1 cellular context compared by ENCODE assay signal in the genomic region with DNA sequence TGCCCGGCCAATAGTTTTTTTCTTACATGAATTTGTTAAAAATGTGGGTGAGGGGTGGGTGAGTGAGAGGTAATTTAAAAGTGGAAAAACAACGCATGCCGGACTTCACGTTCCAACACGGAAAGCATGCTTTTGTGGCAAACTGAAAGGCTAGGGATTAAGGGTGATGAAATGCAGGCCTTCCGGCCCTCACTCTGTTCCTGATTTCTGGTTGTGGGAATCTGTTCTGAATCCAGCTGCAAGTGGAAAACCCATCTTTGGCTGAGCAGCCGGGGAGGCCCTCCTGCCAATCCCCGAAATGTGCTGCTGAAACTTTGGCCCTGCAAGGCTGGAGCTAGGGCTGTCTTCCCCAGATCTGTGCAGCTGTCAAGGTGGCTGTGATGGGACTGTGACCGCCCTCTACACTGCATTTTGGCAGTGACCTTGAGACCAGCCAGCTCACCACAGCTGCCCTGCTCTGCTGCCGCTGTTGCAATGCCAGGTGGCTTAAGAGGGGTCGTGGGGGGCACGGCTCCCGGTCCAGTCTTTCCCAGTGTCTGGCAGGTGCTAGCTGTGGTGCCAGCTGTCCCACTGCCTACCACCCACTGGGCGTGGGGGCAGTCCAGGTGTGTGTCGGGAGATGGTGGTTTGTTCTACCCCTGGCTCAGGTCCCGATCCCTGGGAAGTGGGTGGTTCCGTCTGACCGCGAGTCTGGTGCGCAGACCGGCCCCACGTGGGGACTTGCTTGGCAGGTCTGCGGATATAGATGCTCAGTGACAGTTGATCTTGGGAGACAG.
TF ChIP-seq lines count a peak whose summit lies in the region.

No MANE protein-coding gene starts in this region.

TF ChIP-seq in HepG2, 621 proteins besides CTCF, POLR2A, EP300 and RAD21 (continued from another document and continues in another):
- 0 out of 2 replicates have a peak, but pooled peaks have one; percentile 37 for TF ChIP-seq ETV6 (CRISPR knock-in tag; conservative IDR thresholded peaks at IDR 0.05)
- TF ChIP-seq PITX1 (CRISPR knock-in tag; IDR thresholded peaks at IDR 0.05) = peak; percentile 95
- TF ChIP-seq ZNF292 (CRISPR knock-in tag; IDR thresholded peaks at IDR 0.05; ENCODE audit: borderline replicate concordance, low read depth) = peak; percentile 89
- TF ChIP-seq, protein P1, sequence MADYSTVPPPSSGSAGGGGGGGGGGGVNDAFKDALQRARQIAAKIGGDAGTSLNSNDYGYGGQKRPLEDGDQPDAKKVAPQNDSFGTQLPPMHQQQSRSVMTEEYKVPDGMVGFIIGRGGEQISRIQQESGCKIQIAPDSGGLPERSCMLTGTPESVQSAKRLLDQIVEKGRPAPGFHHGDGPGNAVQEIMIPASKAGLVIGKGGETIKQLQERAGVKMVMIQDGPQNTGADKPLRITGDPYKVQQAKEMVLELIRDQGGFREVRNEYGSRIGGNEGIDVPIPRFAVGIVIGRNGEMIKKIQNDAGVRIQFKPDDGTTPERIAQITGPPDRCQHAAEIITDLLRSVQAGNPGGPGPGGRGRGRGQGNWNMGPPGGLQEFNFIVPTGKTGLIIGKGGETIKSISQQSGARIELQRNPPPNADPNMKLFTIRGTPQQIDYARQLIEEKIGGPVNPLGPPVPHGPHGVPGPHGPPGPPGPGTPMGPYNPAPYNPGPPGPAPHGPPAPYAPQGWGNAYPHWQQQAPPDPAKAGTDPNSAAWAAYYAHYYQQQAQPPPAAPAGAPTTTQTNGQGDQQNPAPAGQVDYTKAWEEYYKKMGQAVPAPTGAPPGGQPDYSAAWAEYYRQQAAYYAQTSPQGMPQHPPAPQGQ (CRISPR knock-in tag; IDR thresholded peaks at IDR 0.05; ENCODE audit: borderline replicate concordance) = no peak
- TF ChIP-seq, protein P2, sequence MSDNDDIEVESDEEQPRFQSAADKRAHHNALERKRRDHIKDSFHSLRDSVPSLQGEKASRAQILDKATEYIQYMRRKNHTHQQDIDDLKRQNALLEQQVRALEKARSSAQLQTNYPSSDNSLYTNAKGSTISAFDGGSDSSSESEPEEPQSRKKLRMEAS (IDR thresholded peaks at IDR 0.05) = peak; percentile 65
- TF ChIP-seq, protein P3, sequence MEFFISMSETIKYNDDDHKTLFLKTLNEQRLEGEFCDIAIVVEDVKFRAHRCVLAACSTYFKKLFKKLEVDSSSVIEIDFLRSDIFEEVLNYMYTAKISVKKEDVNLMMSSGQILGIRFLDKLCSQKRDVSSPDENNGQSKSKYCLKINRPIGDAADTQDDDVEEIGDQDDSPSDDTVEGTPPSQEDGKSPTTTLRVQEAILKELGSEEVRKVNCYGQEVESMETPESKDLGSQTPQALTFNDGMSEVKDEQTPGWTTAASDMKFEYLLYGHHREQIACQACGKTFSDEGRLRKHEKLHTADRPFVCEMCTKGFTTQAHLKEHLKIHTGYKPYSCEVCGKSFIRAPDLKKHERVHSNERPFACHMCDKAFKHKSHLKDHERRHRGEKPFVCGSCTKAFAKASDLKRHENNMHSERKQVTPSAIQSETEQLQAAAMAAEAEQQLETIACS (CRISPR knock-in tag; IDR thresholded peaks at IDR 0.05) = no peak
- TF ChIP-seq ZNF558 (CRISPR knock-in tag; IDR thresholded peaks at IDR 0.05; ENCODE audit: borderline replicate concordance) = peak; percentile 40; the same call in 1 of the 2 replicates
- TF ChIP-seq ZBTB7A (CRISPR knock-in tag; IDR thresholded peaks at IDR 0.05) = peak; percentile 89
- peak; percentile 43; the same call in 1 of the 2 replicates for TF ChIP-seq DMAP1 (CRISPR knock-in tag; IDR thresholded peaks at IDR 0.05)
- TF ChIP-seq, protein P4, sequence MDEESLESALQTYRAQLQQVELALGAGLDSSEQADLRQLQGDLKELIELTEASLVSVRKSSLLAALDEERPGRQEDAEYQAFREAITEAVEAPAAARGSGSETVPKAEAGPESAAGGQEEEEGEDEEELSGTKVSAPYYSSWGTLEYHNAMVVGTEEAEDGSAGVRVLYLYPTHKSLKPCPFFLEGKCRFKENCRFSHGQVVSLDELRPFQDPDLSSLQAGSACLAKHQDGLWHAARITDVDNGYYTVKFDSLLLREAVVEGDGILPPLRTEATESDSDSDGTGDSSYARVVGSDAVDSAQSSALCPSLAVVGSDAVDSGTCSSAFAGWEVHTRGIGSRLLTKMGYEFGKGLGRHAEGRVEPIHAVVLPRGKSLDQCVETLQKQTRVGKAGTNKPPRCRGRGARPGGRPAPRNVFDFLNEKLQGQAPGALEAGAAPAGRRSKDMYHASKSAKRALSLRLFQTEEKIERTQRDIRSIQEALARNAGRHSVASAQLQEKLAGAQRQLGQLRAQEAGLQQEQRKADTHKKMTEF (CRISPR knock-in tag; IDR thresholded peaks at IDR 0.05) = peak; percentile 15
- peak; percentile 17; the same call in 1 of the 2 replicates for TF ChIP-seq NR2F6 (IDR thresholded peaks at IDR 0.05)
- no peak; the same call in 1 of the 2 replicates for TF ChIP-seq NR2F6 (CRISPR knock-in tag; IDR thresholded peaks at IDR 0.05)
- TF ChIP-seq, protein P5, sequence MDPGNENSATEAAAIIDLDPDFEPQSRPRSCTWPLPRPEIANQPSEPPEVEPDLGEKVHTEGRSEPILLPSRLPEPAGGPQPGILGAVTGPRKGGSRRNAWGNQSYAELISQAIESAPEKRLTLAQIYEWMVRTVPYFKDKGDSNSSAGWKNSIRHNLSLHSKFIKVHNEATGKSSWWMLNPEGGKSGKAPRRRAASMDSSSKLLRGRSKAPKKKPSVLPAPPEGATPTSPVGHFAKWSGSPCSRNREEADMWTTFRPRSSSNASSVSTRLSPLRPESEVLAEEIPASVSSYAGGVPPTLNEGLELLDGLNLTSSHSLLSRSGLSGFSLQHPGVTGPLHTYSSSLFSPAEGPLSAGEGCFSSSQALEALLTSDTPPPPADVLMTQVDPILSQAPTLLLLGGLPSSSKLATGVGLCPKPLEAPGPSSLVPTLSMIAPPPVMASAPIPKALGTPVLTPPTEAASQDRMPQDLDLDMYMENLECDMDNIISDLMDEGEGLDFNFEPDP (CRISPR knock-in tag; conservative IDR thresholded peaks at IDR 0.05) = no peak
- peak; percentile 14; the same call in 1 of the 2 replicates for TF ChIP-seq STAG1 (CRISPR knock-in tag; IDR thresholded peaks at IDR 0.05)
- no peak for TF ChIP-seq MEIS1 (CRISPR knock-in tag; IDR thresholded peaks at IDR 0.05; ENCODE audit: borderline replicate concordance)
- TF ChIP-seq, protein P6, sequence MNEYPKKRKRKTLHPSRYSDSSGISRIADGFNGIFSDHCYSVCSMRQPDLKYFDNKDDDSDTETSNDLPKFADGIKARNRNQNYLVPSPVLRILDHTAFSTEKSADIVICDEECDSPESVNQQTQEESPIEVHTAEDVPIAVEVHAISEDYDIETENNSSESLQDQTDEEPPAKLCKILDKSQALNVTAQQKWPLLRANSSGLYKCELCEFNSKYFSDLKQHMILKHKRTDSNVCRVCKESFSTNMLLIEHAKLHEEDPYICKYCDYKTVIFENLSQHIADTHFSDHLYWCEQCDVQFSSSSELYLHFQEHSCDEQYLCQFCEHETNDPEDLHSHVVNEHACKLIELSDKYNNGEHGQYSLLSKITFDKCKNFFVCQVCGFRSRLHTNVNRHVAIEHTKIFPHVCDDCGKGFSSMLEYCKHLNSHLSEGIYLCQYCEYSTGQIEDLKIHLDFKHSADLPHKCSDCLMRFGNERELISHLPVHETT (CRISPR knock-in tag; conservative IDR thresholded peaks at IDR 0.05) = peak; percentile 58; the same call in 1 of the 2 replicates
- TF ChIP-seq ZBTB20 (CRISPR knock-in tag; IDR thresholded peaks at IDR 0.05; ENCODE audit: borderline replicate concordance, low read depth) = 0 out of 2 replicates have a peak, but pooled peaks have one; percentile 30
- peak; percentile 32; the same call in 1 of the 2 replicates for TF ChIP-seq AHR (CRISPR knock-in tag; IDR thresholded peaks at IDR 0.05)
- TF ChIP-seq AGO2 (optimal IDR thresholded peaks at IDR 0.05; ENCODE audit: low read depth, low read length) = peak; percentile 81
- TF ChIP-seq HNF4A (CRISPR knock-in tag; IDR thresholded peaks at IDR 0.05) = peak; percentile 57
- no peak for TF ChIP-seq NFYC (CRISPR knock-in tag; IDR thresholded peaks at IDR 0.05)
- TF ChIP-seq FOXO1 (CRISPR knock-in tag; IDR thresholded peaks at IDR 0.05) = peak; percentile 43; the same call in 1 of the 2 replicates
- peak; percentile 56 for TF ChIP-seq GATAD2A (CRISPR knock-in tag; IDR thresholded peaks at IDR 0.05)
- TF ChIP-seq, protein P7, sequence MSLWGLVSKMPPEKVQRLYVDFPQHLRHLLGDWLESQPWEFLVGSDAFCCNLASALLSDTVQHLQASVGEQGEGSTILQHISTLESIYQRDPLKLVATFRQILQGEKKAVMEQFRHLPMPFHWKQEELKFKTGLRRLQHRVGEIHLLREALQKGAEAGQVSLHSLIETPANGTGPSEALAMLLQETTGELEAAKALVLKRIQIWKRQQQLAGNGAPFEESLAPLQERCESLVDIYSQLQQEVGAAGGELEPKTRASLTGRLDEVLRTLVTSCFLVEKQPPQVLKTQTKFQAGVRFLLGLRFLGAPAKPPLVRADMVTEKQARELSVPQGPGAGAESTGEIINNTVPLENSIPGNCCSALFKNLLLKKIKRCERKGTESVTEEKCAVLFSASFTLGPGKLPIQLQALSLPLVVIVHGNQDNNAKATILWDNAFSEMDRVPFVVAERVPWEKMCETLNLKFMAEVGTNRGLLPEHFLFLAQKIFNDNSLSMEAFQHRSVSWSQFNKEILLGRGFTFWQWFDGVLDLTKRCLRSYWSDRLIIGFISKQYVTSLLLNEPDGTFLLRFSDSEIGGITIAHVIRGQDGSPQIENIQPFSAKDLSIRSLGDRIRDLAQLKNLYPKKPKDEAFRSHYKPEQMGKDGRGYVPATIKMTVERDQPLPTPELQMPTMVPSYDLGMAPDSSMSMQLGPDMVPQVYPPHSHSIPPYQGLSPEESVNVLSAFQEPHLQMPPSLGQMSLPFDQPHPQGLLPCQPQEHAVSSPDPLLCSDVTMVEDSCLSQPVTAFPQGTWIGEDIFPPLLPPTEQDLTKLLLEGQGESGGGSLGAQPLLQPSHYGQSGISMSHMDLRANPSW (CRISPR knock-in tag; IDR thresholded peaks at IDR 0.05; ENCODE audit: borderline replicate concordance) = no peak
- TF ChIP-seq ZNF569 (CRISPR knock-in tag; IDR thresholded peaks at IDR 0.05; ENCODE audit: borderline replicate concordance) = no peak
- TF ChIP-seq ZNF839 (CRISPR knock-in tag; IDR thresholded peaks at IDR 0.05; ENCODE audit: borderline replicate concordance) = peak; percentile 72; the same call in 1 of the 2 replicates
- no peak for TF ChIP-seq NCOA5 (CRISPR knock-in tag; IDR thresholded peaks at IDR 0.05)
- 0 out of 2 replicates have a peak, but pooled peaks have one; percentile 49 for TF ChIP-seq ZBTB42 (CRISPR knock-in tag; IDR thresholded peaks at IDR 0.05)
- TF ChIP-seq, protein P8, sequence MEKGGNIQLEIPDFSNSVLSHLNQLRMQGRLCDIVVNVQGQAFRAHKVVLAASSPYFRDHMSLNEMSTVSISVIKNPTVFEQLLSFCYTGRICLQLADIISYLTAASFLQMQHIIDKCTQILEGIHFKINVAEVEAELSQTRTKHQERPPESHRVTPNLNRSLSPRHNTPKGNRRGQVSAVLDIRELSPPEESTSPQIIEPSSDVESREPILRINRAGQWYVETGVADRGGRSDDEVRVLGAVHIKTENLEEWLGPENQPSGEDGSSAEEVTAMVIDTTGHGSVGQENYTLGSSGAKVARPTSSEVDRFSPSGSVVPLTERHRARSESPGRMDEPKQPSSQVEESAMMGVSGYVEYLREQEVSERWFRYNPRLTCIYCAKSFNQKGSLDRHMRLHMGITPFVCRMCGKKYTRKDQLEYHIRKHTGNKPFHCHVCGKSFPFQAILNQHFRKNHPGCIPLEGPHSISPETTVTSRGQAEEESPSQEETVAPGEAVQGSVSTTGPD (CRISPR knock-in tag; IDR thresholded peaks at IDR 0.05) = peak; percentile 69
- TF ChIP-seq HOXA3 (CRISPR knock-in tag; IDR thresholded peaks at IDR 0.05) = peak; percentile 62
- no peak for TF ChIP-seq ADNP (CRISPR knock-in tag; IDR thresholded peaks at IDR 0.05)
- TF ChIP-seq ZNF552 (CRISPR knock-in tag; IDR thresholded peaks at IDR 0.05; ENCODE audit: borderline replicate concordance) = no peak
- no peak for TF ChIP-seq SP140L (CRISPR knock-in tag; IDR thresholded peaks at IDR 0.05; ENCODE audit: borderline replicate concordance)
- TF ChIP-seq GABPB1 (CRISPR knock-in tag; IDR thresholded peaks at IDR 0.05) = peak; percentile 57
- peak; percentile 30; the same call in 1 of the 2 replicates for TF ChIP-seq GFI1 (CRISPR knock-in tag; IDR thresholded peaks at IDR 0.05; ENCODE audit: borderline replicate concordance)
- peak; percentile 86 for TF ChIP-seq XRCC5 (optimal IDR thresholded peaks at IDR 0.05; ENCODE audit: low read length)
- TF ChIP-seq, protein P9, sequence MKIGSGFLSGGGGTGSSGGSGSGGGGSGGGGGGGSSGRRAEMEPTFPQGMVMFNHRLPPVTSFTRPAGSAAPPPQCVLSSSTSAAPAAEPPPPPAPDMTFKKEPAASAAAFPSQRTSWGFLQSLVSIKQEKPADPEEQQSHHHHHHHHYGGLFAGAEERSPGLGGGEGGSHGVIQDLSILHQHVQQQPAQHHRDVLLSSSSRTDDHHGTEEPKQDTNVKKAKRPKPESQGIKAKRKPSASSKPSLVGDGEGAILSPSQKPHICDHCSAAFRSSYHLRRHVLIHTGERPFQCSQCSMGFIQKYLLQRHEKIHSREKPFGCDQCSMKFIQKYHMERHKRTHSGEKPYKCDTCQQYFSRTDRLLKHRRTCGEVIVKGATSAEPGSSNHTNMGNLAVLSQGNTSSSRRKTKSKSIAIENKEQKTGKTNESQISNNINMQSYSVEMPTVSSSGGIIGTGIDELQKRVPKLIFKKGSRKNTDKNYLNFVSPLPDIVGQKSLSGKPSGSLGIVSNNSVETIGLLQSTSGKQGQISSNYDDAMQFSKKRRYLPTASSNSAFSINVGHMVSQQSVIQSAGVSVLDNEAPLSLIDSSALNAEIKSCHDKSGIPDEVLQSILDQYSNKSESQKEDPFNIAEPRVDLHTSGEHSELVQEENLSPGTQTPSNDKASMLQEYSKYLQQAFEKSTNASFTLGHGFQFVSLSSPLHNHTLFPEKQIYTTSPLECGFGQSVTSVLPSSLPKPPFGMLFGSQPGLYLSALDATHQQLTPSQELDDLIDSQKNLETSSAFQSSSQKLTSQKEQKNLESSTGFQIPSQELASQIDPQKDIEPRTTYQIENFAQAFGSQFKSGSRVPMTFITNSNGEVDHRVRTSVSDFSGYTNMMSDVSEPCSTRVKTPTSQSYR (CRISPR knock-in tag; IDR thresholded peaks at IDR 0.05; ENCODE audit: borderline replicate concordance) = peak; percentile 14; the same call in 1 of the 2 replicates
- peak; percentile 94 for TF ChIP-seq ZBTB7B (CRISPR knock-in tag; IDR thresholded peaks at IDR 0.05)
- TF ChIP-seq TMF1 (CRISPR knock-in tag; IDR thresholded peaks at IDR 0.05; ENCODE audit: low read depth) = 0 out of 2 replicates have a peak, but pooled peaks have one; percentile 13
